1 cellular context compared by ENCODE assay signal in genomic region chr20:34675561-34675960, GRCh38.
TF ChIP-seq lines count a peak whose summit lies in the region.

No MANE protein-coding gene starts in this region.

TF ChIP-seq in HepG2, 621 proteins besides CTCF, POLR2A, EP300 and RAD21:
- TF ChIP-seq THAP8 (CRISPR knock-in tag; IDR thresholded peaks at IDR 0.05; ENCODE audit: borderline replicate concordance) (no peak), MTF2 (CRISPR knock-in tag; IDR thresholded peaks at IDR 0.05; ENCODE audit: borderline replicate concordance) (0 out of 2 replicates have a peak, but pooled peaks have one; percentile 9)
